ENCODE assay signal across 29 cellular contexts in genomic region chr19:57106646-57107235, GRCh38. TPM values are rescaled to one million over a fixed set of nuclear protein-coding genes. Genes with fewer than 3 reads are reported as not detected.
"Had no signal": no experiment of that assay in that cellular context is flagged by ENCODE, and none has a peak within 500 bp of the region (broad histone marks: within the 10 kb centered on the region; RNA-seq: fewer than 3 reads in every experiment).

No MANE protein-coding gene starts in this region.

- H3K27me3 ChIP-seq: brain microvascular endothelial cell, right lobe of liver, thyroid gland had no signal

- H3K27ac Mint-ChIP-seq: activated naive CD4-positive, alpha-beta T cell treated with anti-CD3 and anti-CD28 coated beads, Interleukin-2, amount 10 ng/mL, durations not matched to agents 7 days and 5 days; activated naive CD8-positive, alpha-beta T cell treated with anti-CD3 and anti-CD28 coated beads, Interleukin-2, amount 10 ng/mL, durations not matched to agents 7 days and 5 days; endodermal cell; naive thymus-derived CD8-positive, alpha-beta T cell; stimulated activated effector memory CD8-positive, alpha-beta T cell treated with anti-CD3 and anti-CD28 coated beads, Interleukin-12 subunit alpha, Interleukin-12 subunit beta, amount 100 ng/mL, for 72 hours; stimulated activated naive CD8-positive, alpha-beta T cell treated with anti-CD3 and anti-CD28 coated beads, Interleukin-15, amount 100 ng/mL, for 72 hours; T-helper 2 cell treated with Interferon-gamma antibody and Interleukin-4, amounts not matched to agents 5 μg/mL and 100 μg/mL, for 36 hours had no signal

- H3K4me1 ChIP-seq: right lobe of liver, thyroid gland, upper lobe of right lung had no signal

- H3K4me3 ChIP-seq: heart right ventricle, right lobe of liver, skin epidermis, thyroid gland, upper lobe of right lung had no signal

- DNase-seq: activated CD4-positive, alpha-beta T cell treated with anti-CD3 and anti-CD28 coated beads for 4 hours; activated CD4-positive, alpha-beta T cell treated with anti-CD3 and anti-CD28 coated beads, Interleukin-2, amount 50 U/mL, for 4 hours; activated gamma-delta T cell; activated naive CD4-positive, alpha-beta T cell treated with anti-CD3 and anti-CD28 coated beads, Interleukin-2, amount 10 ng/mL, durations not matched to agents 7 days and 5 days; activated naive CD8-positive, alpha-beta T cell treated with anti-CD3 and anti-CD28 coated beads, Interleukin-2, amount 10 ng/mL, durations not matched to agents 7 days and 5 days; brain microvascular endothelial cell; endodermal cell; foreskin fibroblast; heart right ventricle; left ventricle myocardium superior; naive thymus-derived CD8-positive, alpha-beta T cell; posterior cingulate gyrus; right lobe of liver; stimulated activated CD4-positive, alpha-beta T cell treated with anti-CD3 and anti-CD28 coated beads, Interleukin-12 subunit alpha, Interleukin-12 subunit beta, amount 100 ng/mL, for 4 hours; stimulated activated CD4-positive, alpha-beta T cell treated with anti-CD3 and anti-CD28 coated beads, Interleukin-4, amount 100 ng/mL, for 24 hours; stimulated activated naive CD8-positive, alpha-beta T cell treated with anti-CD3 and anti-CD28 coated beads, Interleukin-15, amount 100 ng/mL, for 72 hours; substantia nigra; T-helper 1 cell; thyroid gland; upper lobe of right lung had no signal

- H3K36me3 ChIP-seq: brain microvascular endothelial cell, heart right ventricle, right lobe of liver, thyroid gland, upper lobe of right lung had no signal

- H3K36me3 Mint-ChIP-seq: activated naive CD8-positive, alpha-beta T cell treated with anti-CD3 and anti-CD28 coated beads, Interleukin-2, amount 10 ng/mL, durations not matched to agents 7 days and 5 days; stimulated activated effector memory CD8-positive, alpha-beta T cell treated with anti-CD3 and anti-CD28 coated beads, Interleukin-12 subunit alpha, Interleukin-12 subunit beta, amount 100 ng/mL, for 72 hours had no signal

- ATAC-seq: esophagus mucosa; left ventricle myocardium superior; naive thymus-derived CD8-positive, alpha-beta T cell; stimulated activated effector memory CD8-positive, alpha-beta T cell treated with anti-CD3 and anti-CD28 coated beads, Interleukin-12 subunit alpha, Interleukin-12 subunit beta, amount 100 ng/mL, for 72 hours; stimulated activated naive CD8-positive, alpha-beta T cell treated with anti-CD3 and anti-CD28 coated beads, Interleukin-15, amount 100 ng/mL, for 72 hours had no signal

- H3K4me1 Mint-ChIP-seq: endodermal cell, neural crest cell had no signal

- H3K9me3 ChIP-seq: thyroid gland had no signal

- H3K27ac ChIP-seq: brain microvascular endothelial cell, heart right ventricle, right lobe of liver, skin epidermis, thyroid gland, upper lobe of right lung had no signal

- H3K4me3 Mint-ChIP-seq: activated naive CD4-positive, alpha-beta T cell treated with anti-CD3 and anti-CD28 coated beads, Interleukin-2, amount 10 ng/mL, durations not matched to agents 7 days and 5 days; activated naive CD8-positive, alpha-beta T cell treated with anti-CD3 and anti-CD28 coated beads, Interleukin-2, amount 10 ng/mL, durations not matched to agents 7 days and 5 days; endodermal cell; naive thymus-derived CD8-positive, alpha-beta T cell; neural crest cell; stimulated activated effector memory CD8-positive, alpha-beta T cell treated with anti-CD3 and anti-CD28 coated beads, Interleukin-12 subunit alpha, Interleukin-12 subunit beta, amount 100 ng/mL, for 72 hours; stimulated activated naive CD8-positive, alpha-beta T cell treated with anti-CD3 and anti-CD28 coated beads, Interleukin-15, amount 100 ng/mL, for 72 hours; T-helper 2 cell treated with Interferon-gamma antibody and Interleukin-4, amounts not matched to agents 5 μg/mL and 100 μg/mL, for 36 hours had no signal

- H3K27me3 Mint-ChIP-seq: activated naive CD4-positive, alpha-beta T cell treated with anti-CD3 and anti-CD28 coated beads, Interleukin-2, amount 10 ng/mL, durations not matched to agents 7 days and 5 days had no signal

RNA-seq across cellular contexts. Expression of gene USP29, which starts 13.0 kb away (rescaled TPM):
- total RNA-seq: activated naive CD8-positive, alpha-beta T cell treated with anti-CD3 and anti-CD28 coated beads, Interleukin-2, amount 10 ng/mL, durations not matched to agents 7 days and 5 days; astrocyte; cardiac septum; chondrocyte; endodermal cell; esophagus mucosa; heart right ventricle; left ventricle myocardium superior; naive thymus-derived CD8-positive, alpha-beta T cell; neural crest cell; right lobe of liver; thyroid gland; upper lobe of right lung had no signal
- polyA plus RNA-seq: heart right ventricle; naive thymus-derived CD8-positive, alpha-beta T cell had no signal

RNA-seq across cellular contexts. Expression of gene ZIM3, which starts 38.3 kb away (rescaled TPM):
- total RNA-seq: activated naive CD8-positive, alpha-beta T cell treated with anti-CD3 and anti-CD28 coated beads, Interleukin-2, amount 10 ng/mL, durations not matched to agents 7 days and 5 days; astrocyte; cardiac septum; chondrocyte; endodermal cell; esophagus mucosa; heart right ventricle; left ventricle myocardium superior; naive thymus-derived CD8-positive, alpha-beta T cell; neural crest cell; omental fat pad; right lobe of liver; thyroid gland; upper lobe of right lung had no signal
- polyA plus RNA-seq: heart right ventricle; naive thymus-derived CD8-positive, alpha-beta T cell had no signal
